1 cellular context compared by ENCODE assay signal in the genomic region with DNA sequence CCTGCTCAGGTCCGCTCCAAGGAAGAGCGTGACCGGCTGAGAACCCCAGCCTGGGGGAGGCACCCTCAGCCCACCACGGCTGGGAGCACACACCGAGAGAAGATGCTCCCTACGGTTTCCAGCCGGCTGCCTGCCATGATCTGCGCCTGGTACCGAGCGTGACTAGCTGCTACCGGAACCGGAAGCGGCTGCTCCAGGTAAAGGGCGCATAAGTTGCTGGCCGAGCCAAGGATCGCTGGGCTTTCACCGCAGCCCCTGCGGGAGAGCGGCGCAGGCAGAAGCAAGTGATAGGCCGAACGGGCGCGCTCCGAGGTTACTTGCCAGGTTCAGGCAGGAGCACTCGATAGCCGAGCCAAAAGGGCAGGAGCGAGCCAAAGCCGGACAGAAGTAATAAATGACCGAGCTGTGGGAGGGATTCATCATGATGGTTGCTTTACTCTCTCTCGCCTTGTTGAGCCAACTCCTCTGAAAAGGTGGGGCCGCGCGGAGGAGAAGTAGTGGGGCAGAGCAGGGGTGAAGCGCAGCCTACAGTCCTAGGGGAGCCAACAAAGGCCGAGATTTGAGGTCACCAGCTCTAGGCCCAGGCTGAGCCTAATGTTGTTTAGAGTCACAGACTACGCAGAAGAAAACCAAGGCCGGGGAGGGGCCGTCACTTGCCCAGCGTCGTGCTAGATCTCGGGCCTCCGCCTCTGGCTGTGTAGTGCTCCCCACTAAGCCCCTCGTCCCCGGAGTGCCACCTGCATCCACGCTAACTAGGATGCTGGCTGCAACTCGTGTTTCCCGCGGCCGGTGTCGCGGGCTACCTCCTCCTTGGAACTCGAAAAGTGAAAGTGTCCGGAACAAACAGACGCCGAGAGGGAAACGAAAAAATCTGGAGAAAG.
A peak's percentile ranks its signal among the peaks of the same experiment; 100 is the strongest.
TF ChIP-seq lines count a peak whose summit lies in the region.

A gene (minus strand): TSS at position 171 of the 881 bp plus-strand sequence. CDS start 34 bp downstream, at position 137.

TF ChIP-seq in A549, 52 proteins besides CTCF, POLR2A, EP300 and RAD21 (continued from another document):
- TF ChIP-seq, protein P1, sequence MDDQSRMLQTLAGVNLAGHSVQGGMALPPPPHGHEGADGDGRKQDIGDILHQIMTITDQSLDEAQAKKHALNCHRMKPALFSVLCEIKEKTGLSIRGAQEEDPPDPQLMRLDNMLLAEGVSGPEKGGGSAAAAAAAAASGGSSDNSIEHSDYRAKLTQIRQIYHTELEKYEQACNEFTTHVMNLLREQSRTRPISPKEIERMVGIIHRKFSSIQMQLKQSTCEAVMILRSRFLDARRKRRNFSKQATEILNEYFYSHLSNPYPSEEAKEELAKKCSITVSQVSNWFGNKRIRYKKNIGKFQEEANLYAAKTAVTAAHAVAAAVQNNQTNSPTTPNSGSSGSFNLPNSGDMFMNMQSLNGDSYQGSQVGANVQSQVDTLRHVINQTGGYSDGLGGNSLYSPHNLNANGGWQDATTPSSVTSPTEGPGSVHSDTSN (IDR thresholded peaks at IDR 0.05): peak; percentile 72; the same call in 1 of the 2 replicates
- TF ChIP-seq, protein P2, sequence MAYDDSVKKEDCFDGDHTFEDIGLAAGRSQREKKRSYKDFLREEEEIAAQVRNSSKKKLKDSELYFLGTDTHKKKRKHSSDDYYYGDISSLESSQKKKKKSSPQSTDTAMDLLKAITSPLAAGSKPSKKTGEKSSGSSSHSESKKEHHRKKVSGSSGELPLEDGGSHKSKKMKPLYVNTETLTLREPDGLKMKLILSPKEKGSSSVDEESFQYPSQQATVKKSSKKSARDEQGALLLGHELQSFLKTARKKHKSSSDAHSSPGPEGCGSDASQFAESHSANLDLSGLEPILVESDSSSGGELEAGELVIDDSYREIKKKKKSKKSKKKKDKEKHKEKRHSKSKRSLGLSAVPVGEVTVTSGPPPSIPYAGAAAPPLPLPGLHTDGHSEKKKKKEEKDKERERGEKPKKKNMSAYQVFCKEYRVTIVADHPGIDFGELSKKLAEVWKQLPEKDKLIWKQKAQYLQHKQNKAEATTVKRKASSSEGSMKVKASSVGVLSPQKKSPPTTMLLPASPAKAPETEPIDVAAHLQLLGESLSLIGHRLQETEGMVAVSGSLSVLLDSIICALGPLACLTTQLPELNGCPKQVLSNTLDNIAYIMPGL (CRISPR knock-in tag; IDR thresholded peaks at IDR 0.05; ENCODE audit: borderline replicate concordance): no peak
- TF ChIP-seq, protein P3, sequence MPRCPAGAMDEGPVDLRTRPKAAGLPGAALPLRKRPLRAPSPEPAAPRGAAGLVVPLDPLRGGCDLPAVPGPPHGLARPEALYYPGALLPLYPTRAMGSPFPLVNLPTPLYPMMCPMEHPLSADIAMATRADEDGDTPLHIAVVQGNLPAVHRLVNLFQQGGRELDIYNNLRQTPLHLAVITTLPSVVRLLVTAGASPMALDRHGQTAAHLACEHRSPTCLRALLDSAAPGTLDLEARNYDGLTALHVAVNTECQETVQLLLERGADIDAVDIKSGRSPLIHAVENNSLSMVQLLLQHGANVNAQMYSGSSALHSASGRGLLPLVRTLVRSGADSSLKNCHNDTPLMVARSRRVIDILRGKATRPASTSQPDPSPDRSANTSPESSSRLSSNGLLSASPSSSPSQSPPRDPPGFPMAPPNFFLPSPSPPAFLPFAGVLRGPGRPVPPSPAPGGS (IDR thresholded peaks at IDR 0.05): peak; percentile 81; the same call in 2 of the 3 replicates
- TF ChIP-seq MAZ (IDR thresholded peaks at IDR 0.05; ENCODE audit: borderline replicate concordance, low read depth, low read length) (peak; percentile 89), CHD4 (IDR thresholded peaks at IDR 0.05; ENCODE audit: borderline replicate concordance) (no peak), HEYL (CRISPR knock-in tag; IDR thresholded peaks at IDR 0.05) (no peak), SMC3 (IDR thresholded peaks at IDR 0.05) (peak; percentile 40; the same call in 2 of the 3 replicates), BHLHE40 (IDR thresholded peaks at IDR 0.05; ENCODE audit: low read depth, low read length) (no peak)
- TF ChIP-seq, protein P4, sequence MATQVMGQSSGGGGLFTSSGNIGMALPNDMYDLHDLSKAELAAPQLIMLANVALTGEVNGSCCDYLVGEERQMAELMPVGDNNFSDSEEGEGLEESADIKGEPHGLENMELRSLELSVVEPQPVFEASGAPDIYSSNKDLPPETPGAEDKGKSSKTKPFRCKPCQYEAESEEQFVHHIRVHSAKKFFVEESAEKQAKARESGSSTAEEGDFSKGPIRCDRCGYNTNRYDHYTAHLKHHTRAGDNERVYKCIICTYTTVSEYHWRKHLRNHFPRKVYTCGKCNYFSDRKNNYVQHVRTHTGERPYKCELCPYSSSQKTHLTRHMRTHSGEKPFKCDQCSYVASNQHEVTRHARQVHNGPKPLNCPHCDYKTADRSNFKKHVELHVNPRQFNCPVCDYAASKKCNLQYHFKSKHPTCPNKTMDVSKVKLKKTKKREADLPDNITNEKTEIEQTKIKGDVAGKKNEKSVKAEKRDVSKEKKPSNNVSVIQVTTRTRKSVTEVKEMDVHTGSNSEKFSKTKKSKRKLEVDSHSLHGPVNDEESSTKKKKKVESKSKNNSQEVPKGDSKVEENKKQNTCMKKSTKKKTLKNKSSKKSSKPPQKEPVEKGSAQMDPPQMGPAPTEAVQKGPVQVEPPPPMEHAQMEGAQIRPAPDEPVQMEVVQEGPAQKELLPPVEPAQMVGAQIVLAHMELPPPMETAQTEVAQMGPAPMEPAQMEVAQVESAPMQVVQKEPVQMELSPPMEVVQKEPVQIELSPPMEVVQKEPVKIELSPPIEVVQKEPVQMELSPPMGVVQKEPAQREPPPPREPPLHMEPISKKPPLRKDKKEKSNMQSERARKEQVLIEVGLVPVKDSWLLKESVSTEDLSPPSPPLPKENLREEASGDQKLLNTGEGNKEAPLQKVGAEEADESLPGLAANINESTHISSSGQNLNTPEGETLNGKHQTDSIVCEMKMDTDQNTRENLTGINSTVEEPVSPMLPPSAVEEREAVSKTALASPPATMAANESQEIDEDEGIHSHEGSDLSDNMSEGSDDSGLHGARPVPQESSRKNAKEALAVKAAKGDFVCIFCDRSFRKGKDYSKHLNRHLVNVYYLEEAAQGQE (IDR thresholded peaks at IDR 0.05): no peak
- TF ChIP-seq, protein P5, sequence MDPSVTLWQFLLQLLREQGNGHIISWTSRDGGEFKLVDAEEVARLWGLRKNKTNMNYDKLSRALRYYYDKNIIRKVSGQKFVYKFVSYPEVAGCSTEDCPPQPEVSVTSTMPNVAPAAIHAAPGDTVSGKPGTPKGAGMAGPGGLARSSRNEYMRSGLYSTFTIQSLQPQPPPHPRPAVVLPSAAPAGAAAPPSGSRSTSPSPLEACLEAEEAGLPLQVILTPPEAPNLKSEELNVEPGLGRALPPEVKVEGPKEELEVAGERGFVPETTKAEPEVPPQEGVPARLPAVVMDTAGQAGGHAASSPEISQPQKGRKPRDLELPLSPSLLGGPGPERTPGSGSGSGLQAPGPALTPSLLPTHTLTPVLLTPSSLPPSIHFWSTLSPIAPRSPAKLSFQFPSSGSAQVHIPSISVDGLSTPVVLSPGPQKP (IDR thresholded peaks at IDR 0.05; ENCODE audit: low read depth, low read length): peak; percentile 90
- TF ChIP-seq, protein P6, sequence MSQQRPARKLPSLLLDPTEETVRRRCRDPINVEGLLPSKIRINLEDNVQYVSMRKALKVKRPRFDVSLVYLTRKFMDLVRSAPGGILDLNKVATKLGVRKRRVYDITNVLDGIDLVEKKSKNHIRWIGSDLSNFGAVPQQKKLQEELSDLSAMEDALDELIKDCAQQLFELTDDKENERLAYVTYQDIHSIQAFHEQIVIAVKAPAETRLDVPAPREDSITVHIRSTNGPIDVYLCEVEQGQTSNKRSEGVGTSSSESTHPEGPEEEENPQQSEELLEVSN (IDR thresholded peaks at IDR 0.05; ENCODE audit: borderline replicate concordance, low read depth): peak; percentile 39
TF ChIP-seq in A549: peak in this region for 20.
